In the genomic region with DNA sequence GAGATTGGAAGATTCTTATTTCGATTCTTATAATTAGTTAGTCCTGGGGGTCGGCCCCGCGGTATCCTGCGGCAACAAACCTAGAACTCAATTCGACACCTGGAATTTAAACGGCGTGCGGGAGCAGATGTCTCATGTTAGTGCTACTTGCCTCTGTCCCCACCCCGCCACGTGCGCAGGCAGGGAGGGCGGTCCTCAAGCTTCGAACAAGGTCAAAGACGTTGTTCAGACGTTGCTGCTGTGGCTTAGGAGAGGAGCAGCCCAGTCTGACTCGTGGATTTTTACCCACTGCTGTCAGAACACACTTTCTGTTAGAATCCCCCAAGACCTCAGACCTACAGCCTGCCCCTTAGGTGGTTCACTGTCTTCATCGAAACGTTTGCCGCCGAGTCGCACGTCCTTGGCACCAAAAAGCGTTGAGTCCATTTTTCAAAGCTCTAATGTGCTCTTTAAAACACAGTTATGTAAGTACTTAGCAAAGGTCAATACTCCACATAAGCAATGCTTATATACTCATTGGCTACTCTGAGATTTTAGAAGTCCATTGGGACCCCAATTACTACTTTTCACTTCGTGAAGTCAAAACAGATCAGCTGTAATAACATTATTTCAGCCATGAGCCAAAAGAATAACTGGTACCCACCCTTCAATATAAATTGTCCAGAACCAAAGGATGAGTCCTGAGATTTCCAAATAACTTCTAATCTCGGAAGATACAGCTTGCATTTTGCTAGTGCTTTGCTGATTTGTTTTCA, we compare ENCODE assay signal across 1 cellular context.
TF ChIP-seq lines count a peak whose summit lies in the region.

No MANE protein-coding gene starts in this region.

TF ChIP-seq in HepG2, 621 proteins besides CTCF, POLR2A, EP300 and RAD21 (continued from another document and continues in another):
- TF ChIP-seq, protein P1, sequence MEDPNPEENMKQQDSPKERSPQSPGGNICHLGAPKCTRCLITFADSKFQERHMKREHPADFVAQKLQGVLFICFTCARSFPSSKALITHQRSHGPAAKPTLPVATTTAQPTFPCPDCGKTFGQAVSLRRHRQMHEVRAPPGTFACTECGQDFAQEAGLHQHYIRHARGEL (CRISPR knock-in tag; IDR thresholded peaks at IDR 0.05), result no peak
- TF ChIP-seq ZNF446 (CRISPR knock-in tag; IDR thresholded peaks at IDR 0.05) (no peak), CENPX (CRISPR knock-in tag; IDR thresholded peaks at IDR 0.05) (no peak), ZNF225 (CRISPR knock-in tag; IDR thresholded peaks at IDR 0.05) (peak; percentile 90), DMAP1 (CRISPR knock-in tag; IDR thresholded peaks at IDR 0.05) (peak; percentile 100), RERE (CRISPR knock-in tag; IDR thresholded peaks at IDR 0.05; ENCODE audit: low read depth) (peak; percentile 28; the same call in 1 of the 2 replicates), ZNF296 (CRISPR knock-in tag; conservative IDR thresholded peaks at IDR 0.05) (no peak; the same call in 1 of the 2 replicates), ZNF737 (CRISPR knock-in tag; IDR thresholded peaks at IDR 0.05; ENCODE audit: borderline replicate concordance) (peak; percentile 89; the same call in 1 of the 2 replicates), FOXA3 (CRISPR knock-in tag; IDR thresholded peaks at IDR 0.05) (peak; percentile 59; the same call in 1 of the 2 replicates), AKNA (CRISPR knock-in tag; IDR thresholded peaks at IDR 0.05; ENCODE audit: borderline replicate concordance) (peak; percentile 75; the same call in 1 of the 2 replicates), GFI1 (CRISPR knock-in tag; IDR thresholded peaks at IDR 0.05; ENCODE audit: borderline replicate concordance) (peak; percentile 80; the same call in 1 of the 2 replicates), ZNF280D (CRISPR knock-in tag; IDR thresholded peaks at IDR 0.05) (0 out of 2 replicates have a peak, but pooled peaks have one; percentile 21), CCDC6 (CRISPR knock-in tag; IDR thresholded peaks at IDR 0.05) (peak; percentile 75), RXRB (CRISPR knock-in tag; IDR thresholded peaks at IDR 0.05; ENCODE audit: borderline replicate concordance) (peak; percentile 43), ZNF180 (CRISPR knock-in tag; IDR thresholded peaks at IDR 0.05; ENCODE audit: borderline replicate concordance, low read depth) (no peak), FIP1L1 (IDR thresholded peaks at IDR 0.05; ENCODE audit: borderline replicate concordance, insufficient read depth, low read depth, low read length) (no peak), ZSCAN31 (CRISPR knock-in tag; IDR thresholded peaks at IDR 0.05; ENCODE audit: low read depth) (no peak; the same call in 1 of the 2 replicates), KDM6A (CRISPR knock-in tag; IDR thresholded peaks at IDR 0.05; ENCODE audit: low read depth) (0 out of 2 replicates have a peak, but pooled peaks have one; percentile 22), ZEB1 (IDR thresholded peaks at IDR 0.05; ENCODE audit: insufficient replicate concordance, low read depth) (no peak), RFX1 (IDR thresholded peaks at IDR 0.05) (no peak), RELA (CRISPR knock-in tag; IDR thresholded peaks at IDR 0.05) (no peak), SOX6 (IDR thresholded peaks at IDR 0.05) (no peak), SOX6 (CRISPR knock-in tag; IDR thresholded peaks at IDR 0.05) (peak; percentile 78), ZNF3 (CRISPR knock-in tag; IDR thresholded peaks at IDR 0.05) (no peak; the same call in 1 of the 2 replicates), GTF3A (CRISPR knock-in tag; conservative IDR thresholded peaks at IDR 0.05) (no peak), ZNF10 (CRISPR knock-in tag; IDR thresholded peaks at IDR 0.05; ENCODE audit: borderline replicate concordance, low read depth) (no peak)
- TF ChIP-seq, protein P2, sequence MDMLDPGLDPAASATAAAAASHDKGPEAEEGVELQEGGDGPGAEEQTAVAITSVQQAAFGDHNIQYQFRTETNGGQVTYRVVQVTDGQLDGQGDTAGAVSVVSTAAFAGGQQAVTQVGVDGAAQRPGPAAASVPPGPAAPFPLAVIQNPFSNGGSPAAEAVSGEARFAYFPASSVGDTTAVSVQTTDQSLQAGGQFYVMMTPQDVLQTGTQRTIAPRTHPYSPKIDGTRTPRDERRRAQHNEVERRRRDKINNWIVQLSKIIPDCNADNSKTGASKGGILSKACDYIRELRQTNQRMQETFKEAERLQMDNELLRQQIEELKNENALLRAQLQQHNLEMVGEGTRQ (IDR thresholded peaks at IDR 0.05; ENCODE audit: low read depth, low read length), result peak; percentile 60
- TF ChIP-seq, protein P2 (CRISPR knock-in tag; IDR thresholded peaks at IDR 0.05; ENCODE audit: borderline replicate concordance), result peak; percentile 60; the same call in 1 of the 2 replicates
- TF ChIP-seq, protein P3, sequence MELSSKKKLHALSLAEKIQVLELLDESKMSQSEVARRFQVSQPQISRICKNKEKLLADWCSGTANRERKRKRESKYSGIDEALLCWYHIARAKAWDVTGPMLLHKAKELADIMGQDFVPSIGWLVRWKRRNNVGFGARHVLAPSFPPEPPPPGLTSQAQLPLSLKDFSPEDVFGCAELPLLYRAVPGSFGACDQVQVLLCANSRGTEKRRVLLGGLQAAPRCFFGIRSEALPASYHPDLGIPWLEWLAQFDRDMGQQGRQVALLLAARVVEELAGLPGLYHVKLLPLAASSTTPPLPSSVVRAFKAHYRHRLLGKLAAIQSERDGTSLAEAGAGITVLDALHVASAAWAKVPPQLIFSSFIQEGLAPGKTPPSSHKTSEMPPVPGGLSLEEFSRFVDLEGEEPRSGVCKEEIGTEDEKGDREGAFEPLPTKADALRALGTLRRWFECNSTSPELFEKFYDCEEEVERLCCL (CRISPR knock-in tag; IDR thresholded peaks at IDR 0.05; ENCODE audit: borderline replicate concordance), result no peak
- TF ChIP-seq, protein P4, sequence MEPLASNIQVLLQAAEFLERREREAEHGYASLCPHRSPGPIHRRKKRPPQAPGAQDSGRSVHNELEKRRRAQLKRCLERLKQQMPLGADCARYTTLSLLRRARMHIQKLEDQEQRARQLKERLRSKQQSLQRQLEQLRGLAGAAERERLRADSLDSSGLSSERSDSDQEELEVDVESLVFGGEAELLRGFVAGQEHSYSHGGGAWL (CRISPR knock-in tag; IDR thresholded peaks at IDR 0.05), result peak; percentile 98
- TF ChIP-seq, protein P5, sequence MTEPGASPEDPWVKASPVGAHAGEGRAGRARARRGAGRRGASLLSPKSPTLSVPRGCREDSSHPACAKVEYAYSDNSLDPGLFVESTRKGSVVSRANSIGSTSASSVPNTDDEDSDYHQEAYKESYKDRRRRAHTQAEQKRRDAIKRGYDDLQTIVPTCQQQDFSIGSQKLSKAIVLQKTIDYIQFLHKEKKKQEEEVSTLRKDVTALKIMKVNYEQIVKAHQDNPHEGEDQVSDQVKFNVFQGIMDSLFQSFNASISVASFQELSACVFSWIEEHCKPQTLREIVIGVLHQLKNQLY (CRISPR knock-in tag; IDR thresholded peaks at IDR 0.05), result peak; percentile 55; the same call in 1 of the 2 replicates
- TF ChIP-seq, protein P6, sequence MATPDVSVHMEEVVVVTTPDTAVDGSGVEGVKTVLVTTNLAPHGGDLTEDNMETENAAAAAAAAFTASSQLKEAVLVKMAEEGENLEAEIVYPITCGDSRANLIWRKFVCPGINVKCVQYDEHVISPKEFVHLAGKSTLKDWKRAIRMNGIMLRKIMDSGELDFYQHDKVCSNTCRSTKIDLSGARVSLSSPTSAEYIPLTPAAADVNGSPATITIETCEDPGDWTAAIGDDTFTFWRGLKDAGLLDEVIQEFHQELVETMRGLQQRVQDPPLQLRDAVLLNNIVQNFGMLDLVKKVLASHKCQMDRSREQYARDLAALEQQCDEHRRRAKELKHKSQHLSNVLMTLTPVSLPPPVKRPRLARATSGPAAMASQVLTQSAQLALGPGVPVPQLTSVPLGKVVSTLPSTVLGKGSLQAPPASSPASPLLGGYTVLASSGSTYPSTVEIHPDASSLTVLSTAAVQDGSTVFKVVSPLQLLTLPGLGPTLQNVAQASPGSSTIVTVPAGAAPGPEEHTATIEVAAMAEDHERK (CRISPR knock-in tag; IDR thresholded peaks at IDR 0.05; ENCODE audit: low read depth), result no peak
